In genomic region chr11:119369035-119369925, GRCh38 we compare ENCODE assay signal across 1 cellular context.
TF ChIP-seq lines count a peak whose summit lies in the region.

No MANE protein-coding gene starts in this region.

TF ChIP-seq in HEK293, 187 proteins besides CTCF, POLR2A, EP300 and RAD21 (continued from another document):
- TF ChIP-seq ZSCAN4 (tag by site-specific recombination; IDR thresholded peaks at IDR 0.05) (no peak), ZNF777 (tag by site-specific recombination; IDR thresholded peaks at IDR 0.05; ENCODE audit: borderline replicate concordance) (no peak), BCL11A (tag by site-specific recombination; IDR thresholded peaks at IDR 0.05; ENCODE audit: low read depth) (no peak), ZNF513 (tag by site-specific recombination; IDR thresholded peaks at IDR 0.05) (no peak), ZNF544 (tag by site-specific recombination; IDR thresholded peaks at IDR 0.05) (no peak), AEBP2 (tag by site-specific recombination; IDR thresholded peaks at IDR 0.05; ENCODE audit: borderline replicate concordance) (no peak), ZFHX2 (tag by site-specific recombination; conservative IDR thresholded peaks at IDR 0.05) (peak; percentile 36; the same call in 1 of the 2 replicates), ZNF114 (tag by site-specific recombination; IDR thresholded peaks at IDR 0.05) (no peak), ZNF10 (tag by site-specific recombination; IDR thresholded peaks at IDR 0.05) (no peak), ZNF639 (tag by site-specific recombination; IDR thresholded peaks at IDR 0.05) (no peak), GLIS2 (tag by site-specific recombination; IDR thresholded peaks at IDR 0.05) (no peak), KLF1 (tag by site-specific recombination; IDR thresholded peaks at IDR 0.05) (peak; percentile 36; the same call in 1 of the 2 replicates), ZNF624 (tag by site-specific recombination; IDR thresholded peaks at IDR 0.05) (no peak), ZIC2 (tag by site-specific recombination; IDR thresholded peaks at IDR 0.05) (0 out of 2 replicates have a peak, but pooled peaks have one; percentile 30), ZNF132 (tag by site-specific recombination; IDR thresholded peaks at IDR 0.05; ENCODE audit: borderline replicate concordance) (no peak), MYNN (tag by site-specific recombination; IDR thresholded peaks at IDR 0.05; ENCODE audit: borderline replicate concordance) (no peak), ZNF214 (tag by site-specific recombination; IDR thresholded peaks at IDR 0.05; ENCODE audit: borderline replicate concordance) (no peak), FEZF1 (tag by site-specific recombination; IDR thresholded peaks at IDR 0.05) (no peak), ZNF335 (tag by site-specific recombination; conservative IDR thresholded peaks at IDR 0.05) (no peak), ZNF37A (tag by site-specific recombination; IDR thresholded peaks at IDR 0.05) (no peak), ZNF362 (tag by site-specific recombination; IDR thresholded peaks at IDR 0.05) (no peak), ZBTB49 (tag by site-specific recombination; IDR thresholded peaks at IDR 0.05; ENCODE audit: low read depth) (no peak), ZNF555 (tag by site-specific recombination; conservative IDR thresholded peaks at IDR 0.05) (no peak), ZNF146 (tag by site-specific recombination; IDR thresholded peaks at IDR 0.05) (no peak), GLIS1 (tag by site-specific recombination; IDR thresholded peaks at IDR 0.05) (peak; percentile 83)
